Comparison of ENCODE assay signal across 25 cellular contexts in genomic region chr12:115639667-115640012, GRCh38.
"Had no signal": no experiment of that assay in that cellular context is flagged by ENCODE, and none has a peak within 500 bp of the region (broad histone marks: within the 10 kb centered on the region; RNA-seq: fewer than 3 reads in every experiment).

No MANE protein-coding gene starts in this region.

- H3K36me3 ChIP-seq: esophagus muscularis mucosa, heart right ventricle, pancreas, sigmoid colon, spleen, tibial artery had no signal

- H3K4me1 ChIP-seq: esophagus muscularis mucosa, foreskin keratinocyte, pancreas, spleen, testis, tibial artery had no signal

- H3K9me3 Mint-ChIP-seq: nephron progenitor cell had no signal

- H3K9me3 ChIP-seq: heart right ventricle, pancreas, sigmoid colon, spleen, testis, tibial artery had no signal

- ATAC-seq: foreskin keratinocyte; left lobe of liver; naive thymus-derived CD8-positive, alpha-beta T cell; pancreas; stimulated activated memory B cell treated with anti-CD40 and anti-IgM and Interleukin-4, amounts not matched to agents 10 μg/mL and 1 μg/mL and 100 μg/mL, for 72 hours; stimulated activated naive CD8-positive, alpha-beta T cell treated with anti-CD3 and anti-CD28 coated beads, Interleukin-15, Interleukin-2, amounts not matched to agents 100 U/mL and 50 U/mL, for 24 hours had no signal

- H3K36me3 Mint-ChIP-seq: memory B cell; naive thymus-derived CD8-positive, alpha-beta T cell; stimulated activated memory B cell treated with anti-CD40 and anti-IgM and Interleukin-4, amounts not matched to agents 10 μg/mL and 1 μg/mL and 100 μg/mL, for 72 hours had no signal

- DNase-seq: dermis blood vessel endothelial cell; effector memory CD4-positive, alpha-beta T cell; foreskin keratinocyte; glutamatergic neuron; heart right ventricle; hippocampal formation; midbrain; naive thymus-derived CD8-positive, alpha-beta T cell; occipital lobe; pancreas; sigmoid colon; spleen; stimulated activated CD4-positive, alpha-beta T cell treated with anti-CD3 and anti-CD28 coated beads, Interleukin-4, amount 100 ng/mL, for 4 hours; stimulated activated naive CD8-positive, alpha-beta T cell treated with anti-CD3 and anti-CD28 coated beads, Interleukin-15, Interleukin-2, amounts not matched to agents 100 U/mL and 50 U/mL, for 24 hours; substantia nigra; testis; tibial artery had no signal

- H3K27ac Mint-ChIP-seq: memory B cell; naive thymus-derived CD8-positive, alpha-beta T cell; nephron progenitor cell; stimulated activated memory B cell treated with anti-CD40 and anti-IgM and Interleukin-4, amounts not matched to agents 10 μg/mL and 1 μg/mL and 100 μg/mL, for 72 hours; type B pancreatic cell had no signal

- H3K4me1 Mint-ChIP-seq: memory B cell; naive thymus-derived CD8-positive, alpha-beta T cell; stimulated activated memory B cell treated with anti-CD40 and anti-IgM and Interleukin-4, amounts not matched to agents 10 μg/mL and 1 μg/mL and 100 μg/mL, for 72 hours had no signal

- H3K27ac ChIP-seq: coronary artery, esophagus muscularis mucosa, foreskin keratinocyte, pancreas, sigmoid colon, spleen, testis, tibial artery had no signal

- H3K4me3 ChIP-seq: coronary artery, esophagus muscularis mucosa, heart right ventricle, lung, pancreas, sigmoid colon, spleen, testis, tibial artery had no signal

- H3K27me3 ChIP-seq: foreskin keratinocyte, pancreas, testis, tibial artery had no signal

- H3K27me3 Mint-ChIP-seq: stimulated activated memory B cell treated with anti-CD40 and anti-IgM and Interleukin-4, amounts not matched to agents 10 μg/mL and 1 μg/mL and 100 μg/mL, for 72 hours; type B pancreatic cell had no signal

- H3K4me3 Mint-ChIP-seq: memory B cell; naive thymus-derived CD8-positive, alpha-beta T cell; nephron progenitor cell; stimulated activated memory B cell treated with anti-CD40 and anti-IgM and Interleukin-4, amounts not matched to agents 10 μg/mL and 1 μg/mL and 100 μg/mL, for 72 hours; type B pancreatic cell had no signal
